In genomic region chr6:17885079-17885478, GRCh38 we compare ENCODE assay signal across 8 cellular contexts.
A peak's percentile ranks its signal among the peaks of the same experiment; 100 is the strongest.
DNase-seq lines count a peak whose midpoint lies in the region; ATAC-seq and TF ChIP-seq lines count a peak whose summit lies in the region.

No MANE protein-coding gene starts in this region.

- ATAC-seq in GM19468 (IDR thresholded peaks at IDR 0.05; ENCODE audit: extremely low read depth, unreplicated experiment) = peak; percentile 36
- peak; percentile 57 for ATAC-seq in HG03457 (IDR thresholded peaks at IDR 0.05; ENCODE audit: unreplicated experiment)

- H3K36me3 ChIP-seq in brain microvascular endothelial cell (replicated peaks) = no peaks in the 10 kb centered on the region

- no peak overlapping the region for H3K4me3 ChIP-seq in brain microvascular endothelial cell (ENCODE audit: low read depth, low read length)

- DNase-seq in GDM1 (lab: John Stamatoyannopoulos, UW) (peak; percentile 20), cerebellar cortex (ENCODE audit: low spot score) (no peak), cortex of kidney (lab: John Stamatoyannopoulos, UW) (no peak), dedifferentiated amniotic fluid mesenchymal stem cell (ENCODE audit: extremely low spot score) (no peak), brain microvascular endothelial cell (no peak)

- in situ Hi-C loops in brain microvascular endothelial cell (cut with HindIII; ENCODE audit: low pct_ligation_motif_present, low sequenced_read_pairs) = no loop called here

- H3K27ac ChIP-seq in cingulate gyrus (ENCODE audit: low read depth, low read length) (peak overlapping the region; percentile 35), brain microvascular endothelial cell (no peak overlapping the region)

- no peaks in the 10 kb centered on the region for H3K27me3 ChIP-seq in brain microvascular endothelial cell (replicated peaks)

- TF ChIP-seq CTCF in brain microvascular endothelial cell (IDR thresholded peaks at IDR 0.05; ENCODE audit: low read depth, low read length, missing control alignments) = no peak
